1 cellular context compared by ENCODE assay signal in the genomic region with DNA sequence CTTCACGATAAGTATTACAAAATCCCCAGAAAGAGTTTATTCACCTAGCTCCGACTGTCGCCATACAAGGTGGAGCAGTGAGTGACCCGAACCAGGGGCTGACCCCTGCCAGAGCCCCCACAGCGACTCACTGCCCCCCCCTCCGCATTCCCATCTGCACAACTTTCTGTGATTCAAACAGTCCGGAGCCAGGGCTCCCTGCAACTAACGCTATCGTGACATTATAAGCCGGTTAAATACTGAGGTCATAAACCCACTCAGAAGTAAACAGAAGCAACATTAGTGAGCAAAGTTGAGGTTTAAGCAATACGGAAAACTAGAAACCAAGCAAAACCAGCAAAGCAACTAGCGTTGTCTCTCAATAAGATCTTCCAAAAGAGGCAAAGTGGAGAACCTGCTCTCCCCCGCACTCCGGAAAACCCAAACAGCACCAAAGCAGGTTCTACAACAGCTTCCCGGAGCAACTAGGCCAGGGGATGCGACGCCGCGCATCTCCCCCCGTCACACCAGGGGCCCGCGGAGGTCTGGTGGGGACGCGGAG.
TF ChIP-seq lines count a peak whose summit lies in the region.

No MANE protein-coding gene starts in this region.

TF ChIP-seq in IMR-90, 13 proteins besides CTCF, POLR2A, EP300 and RAD21:
- TF ChIP-seq MAFK (IDR thresholded peaks at IDR 0.05; ENCODE audit: low read depth, low read length) (no peak), FOS (IDR thresholded peaks at IDR 0.05; ENCODE audit: low read depth, low read length) (no peak), RFX5 (IDR thresholded peaks at IDR 0.05; ENCODE audit: low read depth, low read length) (no peak), SMC3 (IDR thresholded peaks at IDR 0.05; ENCODE audit: low read depth, low read length) (no peak)
- TF ChIP-seq, protein P1, sequence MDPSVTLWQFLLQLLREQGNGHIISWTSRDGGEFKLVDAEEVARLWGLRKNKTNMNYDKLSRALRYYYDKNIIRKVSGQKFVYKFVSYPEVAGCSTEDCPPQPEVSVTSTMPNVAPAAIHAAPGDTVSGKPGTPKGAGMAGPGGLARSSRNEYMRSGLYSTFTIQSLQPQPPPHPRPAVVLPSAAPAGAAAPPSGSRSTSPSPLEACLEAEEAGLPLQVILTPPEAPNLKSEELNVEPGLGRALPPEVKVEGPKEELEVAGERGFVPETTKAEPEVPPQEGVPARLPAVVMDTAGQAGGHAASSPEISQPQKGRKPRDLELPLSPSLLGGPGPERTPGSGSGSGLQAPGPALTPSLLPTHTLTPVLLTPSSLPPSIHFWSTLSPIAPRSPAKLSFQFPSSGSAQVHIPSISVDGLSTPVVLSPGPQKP (IDR thresholded peaks at IDR 0.05; ENCODE audit: borderline replicate concordance, low read depth, low read length), result no peak
